In genomic region chr12:51955702-51956101, GRCh38 we compare ENCODE assay signal across 26 cellular contexts. TPM values are rescaled to one million over a fixed set of nuclear protein-coding genes. Genes with fewer than 3 reads are reported as not detected.
A peak's percentile ranks its signal among the peaks of the same experiment; 100 is the strongest.
DNase-seq lines count a peak whose midpoint lies in the region; ATAC-seq, FAIRE-seq and TF ChIP-seq lines count a peak whose summit lies in the region.
"Had no signal": no experiment of that assay in that cellular context is flagged by ENCODE, and none has a peak within 500 bp of the region (broad histone marks: within the 10 kb centered on the region; RNA-seq: fewer than 3 reads in every experiment).

No MANE protein-coding gene starts in this region.

- H3K36me3 ChIP-seq in CD8-positive, alpha-beta T cell (ENCODE audit: insufficient read depth, low read length), result no peaks in the 10 kb centered on the region
- H3K36me3 ChIP-seq in adipocyte (ENCODE audit: control insufficient read depth, insufficient read depth, low read length, severe bottlenecking) (peaks cover 3% of the 10 kb centered on the region), liver (ENCODE audit: control insufficient read depth in 4 of 4, insufficient read depth in 3 of 4, low read depth in 1 of 4, low read length in 3 of 4) (no peaks in the 10 kb centered on the region), small intestine (ENCODE audit: control insufficient read depth in 2 of 2, insufficient read depth in 2 of 2, low read length in 2 of 2) (no peaks in the 10 kb centered on the region)

- no peaks in the 10 kb centered on the region for H3K9me3 ChIP-seq in CD8-positive, alpha-beta T cell (ENCODE audit: low read length)
- H3K9me3 ChIP-seq in adipocyte (ENCODE audit: control insufficient read depth, low read length), result no peaks in the 10 kb centered on the region
- H3K9me3 ChIP-seq in liver (ENCODE audit: control insufficient read depth in 4 of 4, low read length in 3 of 4), result no peaks in the 10 kb centered on the region
- H3K9me3 ChIP-seq in small intestine (ENCODE audit: control insufficient read depth, low read depth), result no peaks in the 10 kb centered on the region
- H3K9me3 ChIP-seq: esophagus muscularis mucosa had no signal

- no peak overlapping the region for H3K4me3 Mint-ChIP-seq in CD8-positive, alpha-beta T cell
- H3K4me3 Mint-ChIP-seq: activated CD4-positive, alpha-beta memory T cell treated with anti-CD3 and anti-CD28 coated beads, Interleukin-2, amount 10 ng/mL, durations not matched to agents 7 days and 5 days; dendritic cell treated with granulocyte-macrophage colony-stimulating factor and Interleukin-4, amounts not matched to agents 40 ng/mL and 50 ng/mL, for 4 days; natural killer cell treated with Interleukin-12 subunit alpha and Interleukin-12 subunit beta and Interleukin-15 and Interleukin-18, amount 100 ng/mL, for 72 hours had no signal

- CTCF ChIA-PET in CD8-positive, alpha-beta T cell (lab: Charles Lee), result interaction anchor here (1.2 to 1.7 kb wide), 3 partner anchors 15 to 141 kb away, joined by 3 to 7 read pairs (median 7); a partner anchor contains a TSS

- no peaks in the 10 kb centered on the region for H3K27me3 Mint-ChIP-seq in CD8-positive, alpha-beta T cell (ENCODE audit: low read depth)
- H3K27me3 Mint-ChIP-seq: dendritic cell treated with granulocyte-macrophage colony-stimulating factor and Interleukin-4, amounts not matched to agents 40 ng/mL and 50 ng/mL, for 4 days; natural killer cell treated with Interleukin-12 subunit alpha and Interleukin-12 subunit beta and Interleukin-15 and Interleukin-18, amount 100 ng/mL, for 72 hours had no signal

- peak overlapping the region; percentile 98 for H3K9ac ChIP-seq in adipocyte (ENCODE audit: low read length)
- H3K9ac ChIP-seq in liver (ENCODE audit: low read depth in 1 of 2, low read length in 2 of 2), result no peak overlapping the region

- intact Hi-C loops in CD8-positive, alpha-beta T cell (cut with DNase I, micrococcal nuclease), result loop anchor here (10.0 kb wide), 3 partner anchors 1049 to 1671 kb away; partner anchors contain the start of genes EIF4B (in 2 of the 2), CSAD (in 1 of the 2), LIMA1 (in 1 of the 2) and ZNF740 (in 1 of the 2)

- POLR2A ChIA-PET in CD8-positive, alpha-beta T cell (lab: Charles Lee), result no interaction called here

- H3K27ac Mint-ChIP-seq in CD8-positive, alpha-beta T cell, result peak overlapping the region; percentile 7
- H3K27ac Mint-ChIP-seq: activated CD4-positive, alpha-beta memory T cell treated with anti-CD3 and anti-CD28 coated beads, Interleukin-2, amount 10 ng/mL, durations not matched to agents 7 days and 5 days; activated naive CD4-positive, alpha-beta T cell treated with anti-CD3 and anti-CD28 coated beads, Interleukin-2, amount 50 U/mL, for 72 hours; dendritic cell treated with granulocyte-macrophage colony-stimulating factor and Interleukin-4, amounts not matched to agents 40 ng/mL and 50 ng/mL, for 4 days had no signal

- ATAC-seq in CD8-positive, alpha-beta T cell, result no peak
- ATAC-seq in esophagus mucosa (no peak), GM21515 (IDR thresholded peaks at IDR 0.05; ENCODE audit: unreplicated experiment) (no peak)
- ATAC-seq: activated naive CD4-positive, alpha-beta T cell treated with anti-CD3 and anti-CD28 coated beads, Interleukin-2, amount 50 U/mL, for 72 hours; K562; natural killer cell treated with Interleukin-12 subunit alpha and Interleukin-12 subunit beta and Interleukin-15 and Interleukin-18, amount 100 ng/mL, for 72 hours had no signal

- H3K4me3 ChIP-seq in CD8-positive, alpha-beta T cell (ENCODE audit: low read depth, low read length), result no peak overlapping the region
- H3K4me3 ChIP-seq in adipocyte (ENCODE audit: low read length) (peak overlapping the region; percentile 95), liver (ENCODE audit: low read depth in 1 of 3, low read length in 3 of 3) (no peak overlapping the region), small intestine (ENCODE audit: low read depth in 1 of 2, low read length in 2 of 2) (no peak overlapping the region)
- H3K4me3 ChIP-seq: esophagus muscularis mucosa, K562, lung had no signal

- H3K36me3 Mint-ChIP-seq in CD8-positive, alpha-beta T cell, result peaks cover 10% of the 10 kb centered on the region

- H3K4me1 Mint-ChIP-seq in CD8-positive, alpha-beta T cell (ENCODE audit: low read depth), result peaks cover 60% of the 10 kb centered on the region

- FAIRE-seq in small intestine (lab: Jason Lieb, UNC), result no peak
- FAIRE-seq: GM18507, K562 had no signal

- no peak for TF ChIP-seq RAD21 in liver (IDR thresholded peaks at IDR 0.05)

- no peaks in the 10 kb centered on the region for H3K9me3 Mint-ChIP-seq in CD8-positive, alpha-beta T cell
- H3K9me3 Mint-ChIP-seq: activated CD4-positive, alpha-beta memory T cell treated with anti-CD3 and anti-CD28 coated beads, Interleukin-2, amount 10 ng/mL, durations not matched to agents 7 days and 5 days; activated naive CD4-positive, alpha-beta T cell treated with anti-CD3 and anti-CD28 coated beads, Interleukin-2, amount 50 U/mL, for 72 hours; dendritic cell treated with granulocyte-macrophage colony-stimulating factor and Interleukin-4, amounts not matched to agents 40 ng/mL and 50 ng/mL, for 4 days; natural killer cell treated with Interleukin-12 subunit alpha and Interleukin-12 subunit beta and Interleukin-15 and Interleukin-18, amount 100 ng/mL, for 72 hours had no signal

- H3K27ac ChIP-seq in CD8-positive, alpha-beta T cell (ENCODE audit: low read depth, low read length), result no peak overlapping the region
- H3K27ac ChIP-seq in liver (ENCODE audit: low read depth in 1 of 2, low read length in 2 of 2) (peak overlapping the region; percentile 67 to 71), small intestine (ENCODE audit: low read depth in 1 of 2, low read length in 1 of 2) (peak overlapping the region; percentile 33 to 94)

- DNase-seq in CD8-positive, alpha-beta T cell, result no peak
- DNase-seq in adipocyte (ENCODE audit: low read depth) (no peak), small intestine (no peak)
- DNase-seq in activated CD4-positive, alpha-beta T cell treated with anti-CD3 and anti-CD28 coated beads for 48 hours, result no peak
- no peak for DNase-seq in activated effector memory CD4-positive, alpha-beta T cell treated with anti-CD3 and anti-CD28 coated beads, Interleukin-2, amount 50 U/mL, for 16 hours
- DNase-seq: activated CD4-positive, alpha-beta memory T cell treated with anti-CD3 and anti-CD28 coated beads, Interleukin-2, amount 10 ng/mL, durations not matched to agents 7 days and 5 days; activated T-cell treated with anti-CD3 and anti-CD28 coated beads, Interleukin-2, amount 50 U/mL, for 48 hours; glutamatergic neuron; H7; NCI-H1092; SIG-M5; stimulated activated CD4-positive, alpha-beta T cell treated with anti-CD3 and anti-CD28 coated beads, Interleukin-15, amount 100 ng/mL, for 24 hours; stimulated activated naive CD4-positive, alpha-beta T cell; T-helper 1 cell; WERI-Rb-1 had no signal

- TF ChIP-seq CTCF in CD8-positive, alpha-beta T cell (IDR thresholded peaks at IDR 0.05), result no peak
- no peak for TF ChIP-seq CTCF in liver (IDR thresholded peaks at IDR 0.05; ENCODE audit: low read depth, low read length, missing input control)

- no peaks in the 10 kb centered on the region for H3K27me3 ChIP-seq in CD8-positive, alpha-beta T cell (ENCODE audit: insufficient read depth, low read length)
- H3K27me3 ChIP-seq in adipocyte (replicated peaks; ENCODE audit: control insufficient read depth, insufficient read depth, low read length) (no peaks in the 10 kb centered on the region), liver (ENCODE audit: control insufficient read depth in 4 of 4, insufficient read depth in 4 of 4, low read length in 3 of 4) (no peaks in the 10 kb centered on the region), small intestine (ENCODE audit: control insufficient read depth in 2 of 2, insufficient read depth in 2 of 2, low read length in 2 of 2) (no peaks in the 10 kb centered on the region)
- H3K27me3 ChIP-seq: esophagus muscularis mucosa had no signal

- H3K4me1 ChIP-seq in CD8-positive, alpha-beta T cell (ENCODE audit: insufficient read depth, low read length), result peaks cover 38% of the 10 kb centered on the region
- H3K4me1 ChIP-seq in adipocyte (ENCODE audit: control insufficient read depth, insufficient read depth, low read length) (peaks cover 62% of the 10 kb centered on the region), liver (ENCODE audit: control insufficient read depth in 4 of 4, insufficient read depth in 4 of 4, low read length in 3 of 4) (peaks cover 4 to 59% (median 46%) of the 10 kb centered on the region in 4 donors), small intestine (ENCODE audit: control insufficient read depth in 2 of 2, insufficient read depth in 1 of 2, low read depth in 1 of 2, low read length in 1 of 2) (peaks cover 7 to 17% of the 10 kb centered on the region in 2 donors)

- 79% methylated on average over 1 of the region's 1 CpG for WGBS in liver
- 26 to 63% (median 36%) methylated on average over 1 of the region's 1 CpG for WGBS in small intestine, 3 donors

TF ChIP-seq in liver, 16 proteins besides CTCF, POLR2A, EP300 and RAD21 (continues in another document):
- TF ChIP-seq JUND (IDR thresholded peaks at IDR 0.05), result no peak
- TF ChIP-seq, protein P1, sequence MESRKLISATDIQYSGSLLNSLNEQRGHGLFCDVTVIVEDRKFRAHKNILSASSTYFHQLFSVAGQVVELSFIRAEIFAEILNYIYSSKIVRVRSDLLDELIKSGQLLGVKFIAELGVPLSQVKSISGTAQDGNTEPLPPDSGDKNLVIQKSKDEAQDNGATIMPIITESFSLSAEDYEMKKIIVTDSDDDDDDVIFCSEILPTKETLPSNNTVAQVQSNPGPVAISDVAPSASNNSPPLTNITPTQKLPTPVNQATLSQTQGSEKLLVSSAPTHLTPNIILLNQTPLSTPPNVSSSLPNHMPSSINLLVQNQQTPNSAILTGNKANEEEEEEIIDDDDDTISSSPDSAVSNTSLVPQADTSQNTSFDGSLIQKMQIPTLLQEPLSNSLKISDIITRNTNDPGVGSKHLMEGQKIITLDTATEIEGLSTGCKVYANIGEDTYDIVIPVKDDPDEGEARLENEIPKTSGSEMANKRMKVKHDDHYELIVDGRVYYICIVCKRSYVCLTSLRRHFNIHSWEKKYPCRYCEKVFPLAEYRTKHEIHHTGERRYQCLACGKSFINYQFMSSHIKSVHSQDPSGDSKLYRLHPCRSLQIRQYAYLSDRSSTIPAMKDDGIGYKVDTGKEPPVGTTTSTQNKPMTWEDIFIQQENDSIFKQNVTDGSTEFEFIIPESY (IDR thresholded peaks at IDR 0.05), result no peak
- TF ChIP-seq NR2F2 (IDR thresholded peaks at IDR 0.05), result no peak

RNA-seq across cellular contexts. Expression of gene ACVR1B, which starts 4.2 kb away (rescaled TPM):
- total RNA-seq in CD8-positive, alpha-beta T cell, result 10 to 100 TPM; 12.0 to 13.7 TPM
- total RNA-seq in liver, result 10 to 100 TPM in 1 of 2 donors, 1 to 10 TPM in 1; 7.4 to 21.9 TPM
- polyA plus RNA-seq in liver, result 10 to 100 TPM in 1 of 2 donors, 1 to 10 TPM in 1; 4.0 to 16.5 TPM
- 10 to 100 TPM; 11.6 to 27.9 (median 15.0) TPM for polyA plus RNA-seq in small intestine
- total RNA-seq in esophagus mucosa, result 19.2 TPM

RNA-seq across cellular contexts. Expression of gene ACVRL1, which starts 48.4 kb away (rescaled TPM):
- not detected for total RNA-seq in CD8-positive, alpha-beta T cell
- total RNA-seq in liver, result 1 to 10 TPM; 7.5 to 7.9 TPM
- polyA plus RNA-seq in liver, result 1 to 10 TPM; 3.1 to 4.7 TPM
- polyA plus RNA-seq in small intestine, result 10 to 100 TPM in 1 of 3 donors, 1 to 10 TPM in 1, under 1 TPM in 1; 0.89 to 44.2 (median 4.6) TPM
- 4.9 TPM for total RNA-seq in esophagus mucosa
- total RNA-seq: activated CD4-positive, alpha-beta memory T cell treated with anti-CD3 and anti-CD28 coated beads, Interleukin-2, amount 10 ng/mL, durations not matched to agents 7 days and 5 days; activated naive CD4-positive, alpha-beta T cell treated with anti-CD3 and anti-CD28 coated beads, Interleukin-2, amount 50 U/mL, for 72 hours; natural killer cell treated with Interleukin-12 subunit alpha and Interleukin-12 subunit beta and Interleukin-15 and Interleukin-18, amount 100 ng/mL, for 72 hours; NCI-H460 had no signal

RNA-seq across cellular contexts. Expression of gene TAMALIN, which starts 51.0 kb away (rescaled TPM):
- total RNA-seq in CD8-positive, alpha-beta T cell, result 100 to 1,000 TPM; 603 to 632 TPM
- total RNA-seq in liver, result 1 to 10 TPM; 1.9 to 9.9 TPM
- 1 to 10 TPM; 1.1 to 3.1 TPM for polyA plus RNA-seq in liver
- 10 to 100 TPM in 2 of 3 donors, 1 to 10 TPM in 1; 3.8 to 32.5 (median 13.2) TPM for polyA plus RNA-seq in small intestine
- 3.9 TPM for total RNA-seq in esophagus mucosa
- total RNA-seq: NCI-H460 had no signal

Comparison
In these comparisons a context has a peak if more than half of its experiments do, and no peak if none do; other contexts are left out.
1. RNA of gene TAMALIN, which starts 51.0 kb away (total RNA-seq): 603 to 632 TPM in CD8-positive, alpha-beta T cell; 1.9 to 9.9 TPM in liver and 3.9 TPM in esophagus mucosa (single experiment); every median in the first group is over 10 times any median in the second.